In the genomic region with DNA sequence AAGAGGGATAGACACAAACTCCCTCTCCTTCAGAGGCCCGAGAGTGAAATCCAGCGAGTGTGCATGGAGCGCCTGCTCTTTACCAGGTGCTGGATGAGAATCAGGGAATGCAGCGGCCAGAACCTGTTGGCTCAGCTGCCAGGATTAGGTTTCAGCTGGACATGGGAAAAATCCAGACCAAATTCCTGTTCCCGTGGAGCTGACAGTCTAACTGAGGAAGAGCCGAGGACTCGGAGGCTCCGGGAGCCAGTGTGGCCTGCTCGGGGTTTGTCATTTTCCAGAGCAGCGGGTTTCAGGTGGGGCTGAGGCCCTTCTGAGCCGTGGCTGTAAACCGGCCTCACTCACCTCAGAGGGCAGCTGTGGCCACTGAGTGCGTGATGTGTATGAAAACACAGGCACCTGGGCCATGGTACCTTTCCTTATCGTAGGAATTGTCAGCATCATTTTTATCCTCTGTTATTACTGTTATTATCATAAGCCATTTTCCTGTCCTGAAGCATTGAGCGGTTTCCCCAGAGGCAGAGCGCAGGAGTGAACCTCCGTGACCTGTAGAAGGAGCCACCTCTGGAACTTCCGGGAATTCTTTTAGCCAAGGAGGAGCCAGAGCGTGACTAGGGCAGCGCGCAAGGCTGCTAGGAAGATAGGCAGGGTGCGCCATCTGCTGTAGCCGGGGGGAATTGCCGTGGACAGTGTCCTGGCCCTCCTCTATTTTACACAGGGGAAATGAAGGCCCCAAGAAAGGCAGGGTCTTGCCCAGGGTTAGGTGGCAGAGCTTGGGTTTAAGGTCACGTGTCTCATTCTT, we compare ENCODE assay signal across 1 cellular context.
TF ChIP-seq lines count a peak whose summit lies in the region.

No MANE protein-coding gene starts in this region.

TF ChIP-seq in HepG2, 621 proteins besides CTCF, POLR2A, EP300 and RAD21 (continued from another document and continues in another):
- TF ChIP-seq, protein P1, sequence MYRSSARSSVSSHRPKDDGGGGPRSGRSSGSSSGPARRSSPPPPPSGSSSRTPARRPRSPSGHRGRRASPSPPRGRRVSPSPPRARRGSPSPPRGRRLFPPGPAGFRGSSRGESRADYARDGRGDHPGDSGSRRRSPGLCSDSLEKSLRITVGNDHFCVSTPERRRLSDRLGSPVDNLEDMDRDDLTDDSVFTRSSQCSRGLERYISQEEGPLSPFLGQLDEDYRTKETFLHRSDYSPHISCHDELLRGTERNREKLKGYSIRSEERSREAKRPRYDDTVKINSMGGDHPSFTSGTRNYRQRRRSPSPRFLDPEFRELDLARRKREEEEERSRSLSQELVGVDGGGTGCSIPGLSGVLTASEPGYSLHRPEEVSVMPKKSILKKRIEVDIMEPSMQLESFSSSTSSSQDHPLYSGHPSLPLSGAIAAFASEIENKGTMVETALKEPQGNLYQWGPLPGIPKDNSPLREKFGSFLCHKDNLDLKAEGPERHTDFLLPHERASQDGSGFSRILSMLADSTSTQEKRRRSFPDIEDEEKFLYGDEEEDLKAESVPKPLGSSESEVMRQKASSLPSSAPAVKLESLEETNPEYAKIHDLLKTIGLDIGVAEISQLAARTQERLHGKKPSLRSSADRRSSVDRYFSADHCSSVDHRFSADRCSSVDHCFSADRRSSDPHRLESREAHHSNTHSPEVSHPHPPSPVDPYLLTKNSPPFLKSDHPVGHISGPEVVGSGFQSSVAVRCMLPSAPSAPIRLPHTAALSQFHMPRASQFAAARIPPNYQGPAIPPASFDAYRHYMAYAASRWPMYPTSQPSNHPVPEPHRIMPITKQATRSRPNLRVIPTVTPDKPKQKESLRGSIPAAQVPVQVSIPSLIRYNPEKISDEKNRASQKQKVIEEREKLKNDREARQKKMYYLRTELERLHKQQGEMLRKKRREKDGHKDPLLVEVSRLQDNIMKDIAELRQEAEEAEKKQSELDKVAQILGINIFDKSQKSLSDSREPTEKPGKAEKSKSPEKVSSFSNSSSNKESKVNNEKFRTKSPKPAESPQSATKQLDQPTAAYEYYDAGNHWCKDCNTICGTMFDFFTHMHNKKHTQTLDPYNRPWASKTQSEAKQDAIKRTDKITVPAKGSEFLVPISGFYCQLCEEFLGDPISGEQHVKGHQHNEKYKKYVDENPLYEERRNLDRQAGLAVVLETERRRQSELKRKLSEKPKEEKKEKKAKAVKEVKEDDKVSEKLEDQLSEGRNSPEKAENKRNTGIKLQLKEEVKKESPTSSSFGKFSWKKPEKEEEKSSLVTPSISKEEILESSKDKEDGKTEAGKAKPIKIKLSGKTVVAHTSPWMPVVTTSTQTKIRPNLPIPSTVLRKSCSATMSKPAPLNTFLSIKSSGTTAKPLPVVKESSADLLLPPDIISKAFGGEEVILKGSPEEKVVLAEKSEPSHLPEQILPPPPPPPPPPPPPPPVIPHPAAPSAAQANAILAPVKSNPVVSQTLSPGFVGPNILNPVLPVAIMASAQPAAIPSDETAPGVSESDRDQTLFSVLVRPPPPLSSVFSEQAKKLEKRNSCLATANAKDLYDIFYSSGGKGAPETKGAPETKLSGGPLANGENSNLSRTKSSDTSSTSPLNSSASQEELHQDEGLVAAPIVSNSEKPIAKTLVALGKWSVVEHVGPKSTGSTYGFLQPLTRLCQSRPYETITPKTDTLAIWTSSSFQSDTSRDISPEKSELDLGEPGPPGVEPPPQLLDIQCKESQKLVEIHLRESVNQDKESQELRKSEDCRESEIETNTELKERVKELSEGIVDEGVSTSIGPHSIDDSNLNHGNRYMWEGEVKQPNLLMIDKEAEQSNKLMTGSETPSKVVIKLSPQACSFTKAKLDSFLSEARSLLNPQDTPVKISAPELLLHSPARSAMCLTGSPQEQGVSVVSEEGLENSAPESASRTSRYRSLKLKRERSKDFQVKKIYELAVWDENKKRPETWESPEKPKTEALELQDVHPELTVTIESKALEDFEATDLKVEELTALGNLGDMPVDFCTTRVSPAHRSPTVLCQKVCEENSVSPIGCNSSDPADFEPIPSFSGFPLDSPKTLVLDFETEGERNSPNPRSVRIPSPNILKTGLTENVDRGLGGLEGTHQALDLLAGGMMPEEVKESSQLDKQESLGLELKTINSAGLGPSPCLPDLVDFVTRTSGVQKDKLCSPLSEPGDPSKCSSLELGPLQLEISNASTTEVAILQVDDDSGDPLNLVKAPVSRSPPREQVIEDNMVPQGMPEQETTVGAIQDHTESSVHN (CRISPR knock-in tag; IDR thresholded peaks at IDR 0.05) = peak; percentile 62; the same call in 1 of the 2 replicates
- TF ChIP-seq, protein P2, sequence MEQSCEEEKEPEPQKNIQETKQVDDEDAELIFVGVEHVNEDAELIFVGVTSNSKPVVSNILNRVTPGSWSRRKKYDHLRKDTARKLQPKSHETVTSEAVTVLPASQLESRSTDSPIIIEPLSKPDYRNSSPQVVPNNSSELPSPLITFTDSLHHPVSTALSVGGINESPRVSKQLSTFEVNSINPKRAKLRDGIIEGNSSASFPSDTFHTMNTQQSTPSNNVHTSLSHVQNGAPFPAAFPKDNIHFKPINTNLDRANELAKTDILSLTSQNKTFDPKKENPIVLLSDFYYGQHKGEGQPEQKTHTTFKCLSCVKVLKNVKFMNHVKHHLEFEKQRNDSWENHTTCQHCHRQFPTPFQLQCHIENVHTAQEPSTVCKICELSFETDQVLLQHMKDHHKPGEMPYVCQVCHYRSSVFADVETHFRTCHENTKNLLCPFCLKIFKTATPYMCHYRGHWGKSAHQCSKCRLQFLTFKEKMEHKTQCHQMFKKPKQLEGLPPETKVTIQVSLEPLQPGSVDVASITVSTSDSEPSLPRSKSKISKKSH (CRISPR knock-in tag; IDR thresholded peaks at IDR 0.05; ENCODE audit: borderline replicate concordance) = peak; percentile 14; the same call in 1 of the 2 replicates
- TF ChIP-seq SMARCE1 (IDR thresholded peaks at IDR 0.05; ENCODE audit: borderline replicate concordance) = no peak
- TF ChIP-seq ZNF430 (CRISPR knock-in tag; IDR thresholded peaks at IDR 0.05) = peak; percentile 74; the same call in 1 of the 2 replicates
- TF ChIP-seq, protein P3, sequence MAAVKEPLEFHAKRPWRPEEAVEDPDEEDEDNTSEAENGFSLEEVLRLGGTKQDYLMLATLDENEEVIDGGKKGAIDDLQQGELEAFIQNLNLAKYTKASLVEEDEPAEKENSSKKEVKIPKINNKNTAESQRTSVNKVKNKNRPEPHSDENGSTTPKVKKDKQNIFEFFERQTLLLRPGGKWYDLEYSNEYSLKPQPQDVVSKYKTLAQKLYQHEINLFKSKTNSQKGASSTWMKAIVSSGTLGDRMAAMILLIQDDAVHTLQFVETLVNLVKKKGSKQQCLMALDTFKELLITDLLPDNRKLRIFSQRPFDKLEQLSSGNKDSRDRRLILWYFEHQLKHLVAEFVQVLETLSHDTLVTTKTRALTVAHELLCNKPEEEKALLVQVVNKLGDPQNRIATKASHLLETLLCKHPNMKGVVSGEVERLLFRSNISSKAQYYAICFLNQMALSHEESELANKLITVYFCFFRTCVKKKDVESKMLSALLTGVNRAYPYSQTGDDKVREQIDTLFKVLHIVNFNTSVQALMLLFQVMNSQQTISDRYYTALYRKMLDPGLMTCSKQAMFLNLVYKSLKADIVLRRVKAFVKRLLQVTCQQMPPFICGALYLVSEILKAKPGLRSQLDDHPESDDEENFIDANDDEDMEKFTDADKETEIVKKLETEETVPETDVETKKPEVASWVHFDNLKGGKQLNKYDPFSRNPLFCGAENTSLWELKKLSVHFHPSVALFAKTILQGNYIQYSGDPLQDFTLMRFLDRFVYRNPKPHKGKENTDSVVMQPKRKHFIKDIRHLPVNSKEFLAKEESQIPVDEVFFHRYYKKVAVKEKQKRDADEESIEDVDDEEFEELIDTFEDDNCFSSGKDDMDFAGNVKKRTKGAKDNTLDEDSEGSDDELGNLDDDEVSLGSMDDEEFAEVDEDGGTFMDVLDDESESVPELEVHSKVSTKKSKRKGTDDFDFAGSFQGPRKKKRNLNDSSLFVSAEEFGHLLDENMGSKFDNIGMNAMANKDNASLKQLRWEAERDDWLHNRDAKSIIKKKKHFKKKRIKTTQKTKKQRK (IDR thresholded peaks at IDR 0.05; ENCODE audit: low read length) = no peak
- peak; percentile 57; the same call in 1 of the 2 replicates for TF ChIP-seq MIER3 (CRISPR knock-in tag; IDR thresholded peaks at IDR 0.05; ENCODE audit: borderline replicate concordance)
- peak; percentile 90 for TF ChIP-seq ETV5 (CRISPR knock-in tag; IDR thresholded peaks at IDR 0.05; ENCODE audit: borderline replicate concordance)
- TF ChIP-seq, protein P4, sequence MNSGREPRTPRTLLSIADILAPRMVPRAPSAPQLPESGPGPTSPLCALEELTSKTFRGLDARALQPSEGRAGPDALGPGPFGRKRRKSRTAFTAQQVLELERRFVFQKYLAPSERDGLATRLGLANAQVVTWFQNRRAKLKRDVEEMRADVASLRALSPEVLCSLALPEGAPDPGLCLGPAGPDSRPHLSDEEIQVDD (CRISPR knock-in tag; IDR thresholded peaks at IDR 0.05; ENCODE audit: borderline replicate concordance) = 0 out of 2 replicates have a peak, but pooled peaks have one; percentile 18
- TF ChIP-seq HNRNPLL (IDR thresholded peaks at IDR 0.05; ENCODE audit: low read depth, low read length, poor library complexity, severe bottlenecking) = peak; percentile 50
- TF ChIP-seq MAFG (CRISPR knock-in tag; IDR thresholded peaks at IDR 0.05) = no peak
- TF ChIP-seq ZNF749 (CRISPR knock-in tag; IDR thresholded peaks at IDR 0.05; ENCODE audit: borderline replicate concordance) = peak; percentile 48; the same call in 1 of the 2 replicates
- no peak; the same call in 1 of the 2 replicates for TF ChIP-seq AKAP8 (CRISPR knock-in tag; IDR thresholded peaks at IDR 0.05)
- TF ChIP-seq BRCA1 (CRISPR knock-in tag; IDR thresholded peaks at IDR 0.05) = peak; percentile 68; the same call in 1 of the 2 replicates
- TF ChIP-seq ZFP36 (IDR thresholded peaks at IDR 0.05; ENCODE audit: borderline replicate concordance, low read depth, low read length, partially characterized antibody) = peak; percentile 53
- TF ChIP-seq ZKSCAN1 (IDR thresholded peaks at IDR 0.05; ENCODE audit: low read length) = peak; percentile 43; the same call in 1 of the 2 replicates
- TF ChIP-seq IKZF4 (CRISPR knock-in tag; IDR thresholded peaks at IDR 0.05; ENCODE audit: borderline replicate concordance, low read depth, not compliant biosample characterization) = peak; percentile 44
- TF ChIP-seq SALL1 (CRISPR knock-in tag; IDR thresholded peaks at IDR 0.05) = peak; percentile 91
- peak; percentile 58 for TF ChIP-seq ZNF121 (CRISPR knock-in tag; IDR thresholded peaks at IDR 0.05)
- peak; percentile 83 for TF ChIP-seq ZNF510 (CRISPR knock-in tag; IDR thresholded peaks at IDR 0.05; ENCODE audit: low read depth)
- TF ChIP-seq ZNF850 (CRISPR knock-in tag; conservative IDR thresholded peaks at IDR 0.05) = 0 out of 2 replicates have a peak, but pooled peaks have one; percentile 66
- TF ChIP-seq CREB1 (IDR thresholded peaks at IDR 0.05) = no peak
- no peak for TF ChIP-seq CREB1 (CRISPR knock-in tag; IDR thresholded peaks at IDR 0.05)
- TF ChIP-seq ZMYM2 (CRISPR knock-in tag; IDR thresholded peaks at IDR 0.05) = no peak
- TF ChIP-seq ZNF788 (CRISPR knock-in tag; IDR thresholded peaks at IDR 0.05; ENCODE audit: borderline replicate concordance) = peak; percentile 74; the same call in 1 of the 2 replicates
- no peak for TF ChIP-seq FOXA1 (IDR thresholded peaks at IDR 0.05)
- 0 out of 2 replicates have a peak, but pooled peaks have one; percentile 10 for TF ChIP-seq FOXA1 (CRISPR knock-in tag; IDR thresholded peaks at IDR 0.05)
- TF ChIP-seq FLYWCH1 (CRISPR knock-in tag; IDR thresholded peaks at IDR 0.05) = no peak
- TF ChIP-seq STAT5B (CRISPR knock-in tag; IDR thresholded peaks at IDR 0.05) = no peak; the same call in 1 of the 2 replicates
- TF ChIP-seq ZNF589 (CRISPR knock-in tag; conservative IDR thresholded peaks at IDR 0.05) = no peak
- TF ChIP-seq ZFP36L2 (CRISPR knock-in tag; IDR thresholded peaks at IDR 0.05) = no peak; the same call in 1 of the 2 replicates
- TF ChIP-seq ZNF33B (CRISPR knock-in tag; IDR thresholded peaks at IDR 0.05) = peak; percentile 91
- TF ChIP-seq, protein P5, sequence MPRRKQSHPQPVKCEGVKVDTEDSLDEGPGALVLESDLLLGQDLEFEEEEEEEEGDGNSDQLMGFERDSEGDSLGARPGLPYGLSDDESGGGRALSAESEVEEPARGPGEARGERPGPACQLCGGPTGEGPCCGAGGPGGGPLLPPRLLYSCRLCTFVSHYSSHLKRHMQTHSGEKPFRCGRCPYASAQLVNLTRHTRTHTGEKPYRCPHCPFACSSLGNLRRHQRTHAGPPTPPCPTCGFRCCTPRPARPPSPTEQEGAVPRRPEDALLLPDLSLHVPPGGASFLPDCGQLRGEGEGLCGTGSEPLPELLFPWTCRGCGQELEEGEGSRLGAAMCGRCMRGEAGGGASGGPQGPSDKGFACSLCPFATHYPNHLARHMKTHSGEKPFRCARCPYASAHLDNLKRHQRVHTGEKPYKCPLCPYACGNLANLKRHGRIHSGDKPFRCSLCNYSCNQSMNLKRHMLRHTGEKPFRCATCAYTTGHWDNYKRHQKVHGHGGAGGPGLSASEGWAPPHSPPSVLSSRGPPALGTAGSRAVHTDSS (CRISPR knock-in tag; conservative IDR thresholded peaks at IDR 0.05) = no peak
- TF ChIP-seq ZFP1 (CRISPR knock-in tag; IDR thresholded peaks at IDR 0.05) = no peak
- no peak for TF ChIP-seq LCORL (IDR thresholded peaks at IDR 0.05)
- TF ChIP-seq LCORL (CRISPR knock-in tag; IDR thresholded peaks at IDR 0.05) = peak; percentile 95
- TF ChIP-seq, protein P6, sequence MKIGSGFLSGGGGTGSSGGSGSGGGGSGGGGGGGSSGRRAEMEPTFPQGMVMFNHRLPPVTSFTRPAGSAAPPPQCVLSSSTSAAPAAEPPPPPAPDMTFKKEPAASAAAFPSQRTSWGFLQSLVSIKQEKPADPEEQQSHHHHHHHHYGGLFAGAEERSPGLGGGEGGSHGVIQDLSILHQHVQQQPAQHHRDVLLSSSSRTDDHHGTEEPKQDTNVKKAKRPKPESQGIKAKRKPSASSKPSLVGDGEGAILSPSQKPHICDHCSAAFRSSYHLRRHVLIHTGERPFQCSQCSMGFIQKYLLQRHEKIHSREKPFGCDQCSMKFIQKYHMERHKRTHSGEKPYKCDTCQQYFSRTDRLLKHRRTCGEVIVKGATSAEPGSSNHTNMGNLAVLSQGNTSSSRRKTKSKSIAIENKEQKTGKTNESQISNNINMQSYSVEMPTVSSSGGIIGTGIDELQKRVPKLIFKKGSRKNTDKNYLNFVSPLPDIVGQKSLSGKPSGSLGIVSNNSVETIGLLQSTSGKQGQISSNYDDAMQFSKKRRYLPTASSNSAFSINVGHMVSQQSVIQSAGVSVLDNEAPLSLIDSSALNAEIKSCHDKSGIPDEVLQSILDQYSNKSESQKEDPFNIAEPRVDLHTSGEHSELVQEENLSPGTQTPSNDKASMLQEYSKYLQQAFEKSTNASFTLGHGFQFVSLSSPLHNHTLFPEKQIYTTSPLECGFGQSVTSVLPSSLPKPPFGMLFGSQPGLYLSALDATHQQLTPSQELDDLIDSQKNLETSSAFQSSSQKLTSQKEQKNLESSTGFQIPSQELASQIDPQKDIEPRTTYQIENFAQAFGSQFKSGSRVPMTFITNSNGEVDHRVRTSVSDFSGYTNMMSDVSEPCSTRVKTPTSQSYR (CRISPR knock-in tag; IDR thresholded peaks at IDR 0.05; ENCODE audit: borderline replicate concordance) = no peak
- TF ChIP-seq MAF1 (CRISPR knock-in tag; IDR thresholded peaks at IDR 0.05; ENCODE audit: borderline replicate concordance) = 0 out of 2 replicates have a peak, but pooled peaks have one; percentile 17
- TF ChIP-seq ZNF225 (CRISPR knock-in tag; IDR thresholded peaks at IDR 0.05) = no peak; the same call in none of the 2 replicates
- peak; percentile 36; the same call in 1 of the 2 replicates for TF ChIP-seq ZBTB21 (CRISPR knock-in tag; IDR thresholded peaks at IDR 0.05)
- TF ChIP-seq ELF3 (CRISPR knock-in tag; IDR thresholded peaks at IDR 0.05) = peak; percentile 98
- TF ChIP-seq REL (CRISPR knock-in tag; conservative IDR thresholded peaks at IDR 0.05) = no peak
- peak; percentile 62; the same call in 1 of the 2 replicates for TF ChIP-seq SP4 (CRISPR knock-in tag; IDR thresholded peaks at IDR 0.05)
- peak; percentile 88 for TF ChIP-seq GABPB1 (CRISPR knock-in tag; IDR thresholded peaks at IDR 0.05)
